In genomic region chr5:134223406-134224251, GRCh38 we compare ENCODE assay signal across 8 cellular contexts. TPM values are rescaled to one million over a fixed set of nuclear protein-coding genes. Genes with fewer than 3 reads are reported as not detected.
DNase-seq lines count a peak whose midpoint lies in the region; ATAC-seq and TF ChIP-seq lines count a peak whose summit lies in the region.

No MANE protein-coding gene starts in this region.

- peak overlapping the region; percentile 99 for H3K4me3 ChIP-seq in kidney epithelial cell (ENCODE audit: low read depth, low read length)
- H3K4me3 ChIP-seq in tibial nerve = peak overlapping the region; percentile 78 to 99 (median 93)
- no peak overlapping the region for H3K4me3 ChIP-seq in mucosa of descending colon

- intact Hi-C loops in mucosa of descending colon (cut with DNase I, micrococcal nuclease) = no loop called here

- no peak for TF ChIP-seq EP300 in tibial nerve (IDR thresholded peaks at IDR 0.05)

- peak overlapping the region; percentile 96 for H3K27ac Mint-ChIP-seq in activated T-cell treated with anti-CD3 and anti-CD28 coated beads, Interleukin-2, amount 50 U/mL, for 72 hours
- H3K27ac Mint-ChIP-seq in activated naive CD4-positive, alpha-beta T cell treated with anti-CD3 and anti-CD28 coated beads, Interleukin-2, amount 50 U/mL, for 72 hours = peak overlapping the region; percentile 99

- peaks cover 17 to 29% of the 10 kb centered on the region in 2 donors for H3K36me3 Mint-ChIP-seq in activated T-cell treated with anti-CD3 and anti-CD28 coated beads, Interleukin-2, amount 50 U/mL, for 72 hours (ENCODE audit: insufficient read depth in 2 of 2)
- H3K36me3 Mint-ChIP-seq in activated naive CD4-positive, alpha-beta T cell treated with anti-CD3 and anti-CD28 coated beads, Interleukin-2, amount 50 U/mL, for 72 hours = peaks cover 35 to 47% of the 10 kb centered on the region in 2 donors

- H3K9me3 ChIP-seq in tibial nerve (no peaks in the 10 kb centered on the region), mucosa of descending colon (no peaks in the 10 kb centered on the region)

- H3K4me1 Mint-ChIP-seq in activated T-cell treated with anti-CD3 and anti-CD28 coated beads, Interleukin-2, amount 50 U/mL, for 72 hours (ENCODE audit: low read depth) = peaks cover 82% of the 10 kb centered on the region

- H3K36me3 ChIP-seq in kidney epithelial cell (ENCODE audit: control insufficient read depth, insufficient read depth, low read length) (no peaks in the 10 kb centered on the region), tibial nerve (peaks cover 0 to 6% (median 0%) of the 10 kb centered on the region in 3 donors), mucosa of descending colon (ENCODE audit: low read depth) (no peaks in the 10 kb centered on the region)

- TF ChIP-seq CTCF in kidney epithelial cell (IDR thresholded peaks at IDR 0.05; ENCODE audit: insufficient read depth, low read length, poor library complexity, severe bottlenecking) = no peak
- TF ChIP-seq CTCF in tibial nerve (IDR thresholded peaks at IDR 0.05) = no peak
- no peak for TF ChIP-seq CTCF in mucosa of descending colon (IDR thresholded peaks at IDR 0.05)

- WGBS in tibial nerve, 2 donors = 21 to 32% methylated on average over 9 of the region's 9 CpGs

- H3K27ac ChIP-seq in tibial nerve = peak overlapping the region; percentile 99 to 100 (median 100)

- H3K27me3 Mint-ChIP-seq in activated T-cell treated with anti-CD3 and anti-CD28 coated beads, Interleukin-2, amount 50 U/mL, for 72 hours (ENCODE audit: low read depth) = no peaks in the 10 kb centered on the region

- H3K27me3 ChIP-seq in kidney epithelial cell (ENCODE audit: control insufficient read depth, insufficient read depth, low read length) = no peaks in the 10 kb centered on the region
- H3K27me3 ChIP-seq in tibial nerve = no peaks in the 10 kb centered on the region

- no peaks in the 10 kb centered on the region for H3K9me3 Mint-ChIP-seq in activated T-cell treated with anti-CD3 and anti-CD28 coated beads, Interleukin-2, amount 50 U/mL, for 72 hours
- H3K9me3 Mint-ChIP-seq in activated naive CD4-positive, alpha-beta T cell treated with anti-CD3 and anti-CD28 coated beads, Interleukin-2, amount 50 U/mL, for 72 hours = no peaks in the 10 kb centered on the region

- peaks cover 3 to 69% (median 49%) of the 10 kb centered on the region in 4 donors for H3K4me1 ChIP-seq in tibial nerve
- peaks cover 46% of the 10 kb centered on the region for H3K4me1 ChIP-seq in mucosa of descending colon (ENCODE audit: low read depth)

- ATAC-seq in activated T-cell treated with anti-CD3 and anti-CD28 coated beads, Interleukin-2, amount 50 U/mL, for 72 hours (replicated peaks in 1 of 2) = no peak
- no peak for ATAC-seq in activated naive CD4-positive, alpha-beta T cell treated with anti-CD3 and anti-CD28 coated beads, Interleukin-2, amount 50 U/mL, for 72 hours
- ATAC-seq in mucosa of descending colon = no peak

- no peak for TF ChIP-seq POLR2A in tibial nerve (IDR thresholded peaks at IDR 0.05)

- no peak for DNase-seq in activated T-cell treated with anti-CD3 and anti-CD28 coated beads, Interleukin-2, amount 50 U/mL, for 72 hours
- DNase-seq in activated T-cell treated with anti-CD3 and anti-CD28 coated beads for 4 hours (no peak), kidney epithelial cell (ENCODE audit: low read depth) (no peak), tibial nerve (ENCODE audit: low spot score in 2 of 2) (no peak), amygdala (lab: John Stamatoyannopoulos, UW) (no peak), mucosa of descending colon (no peak)
- DNase-seq in activated naive CD4-positive, alpha-beta T cell treated with anti-CD3 and anti-CD28 coated beads, Interleukin-2, amount 50 U/mL, for 72 hours (ENCODE audit: low spot score in 2 of 2) = no peak
- no peak for DNase-seq in activated CD8-positive, alpha-beta memory T cell treated with anti-CD3 and anti-CD28 coated beads for 24 hours

- peak overlapping the region; percentile 96 to 98 for H3K4me3 Mint-ChIP-seq in activated T-cell treated with anti-CD3 and anti-CD28 coated beads, Interleukin-2, amount 50 U/mL, for 72 hours

RNA-seq across cellular contexts. Expression of gene PPP2CA, which starts 2.2 kb away (rescaled TPM):
- total RNA-seq in activated T-cell treated with anti-CD3 and anti-CD28 coated beads, Interleukin-2, amount 50 U/mL, for 72 hours = 100 to 1,000 TPM; 158 to 176 TPM
- 100 to 1,000 TPM; 133 to 148 TPM for total RNA-seq in activated naive CD4-positive, alpha-beta T cell treated with anti-CD3 and anti-CD28 coated beads, Interleukin-2, amount 50 U/mL, for 72 hours
- total RNA-seq in kidney epithelial cell = 232 and 249 TPM in 2 replicates
- total RNA-seq in tibial nerve = 100 to 1,000 TPM in 3 of 4 donors, 10 to 100 TPM in 1; 42.8 to 227 (median 149) TPM
- 100 to 1,000 TPM in 2 of 3 donors, 10 to 100 TPM in 1; 93.9 to 120 (median 115) TPM for total RNA-seq in mucosa of descending colon

RNA-seq across cellular contexts. Expression of gene SKP1, which starts 46.9 kb away (rescaled TPM):
- total RNA-seq in activated T-cell treated with anti-CD3 and anti-CD28 coated beads, Interleukin-2, amount 50 U/mL, for 72 hours = 100 to 1,000 TPM; 201 to 238 TPM
- 100 to 1,000 TPM; 156 to 291 TPM for total RNA-seq in activated naive CD4-positive, alpha-beta T cell treated with anti-CD3 and anti-CD28 coated beads, Interleukin-2, amount 50 U/mL, for 72 hours
- 222 and 233 TPM in 2 replicates for total RNA-seq in kidney epithelial cell
- 100 to 1,000 TPM; 173 to 311 (median 209) TPM for total RNA-seq in tibial nerve
- total RNA-seq in mucosa of descending colon = 100 to 1,000 TPM; 241 to 316 (median 281) TPM
